In genomic region chr9:125106285-125106893, GRCh38 we compare ENCODE assay signal across 19 cellular contexts. TPM values are rescaled to one million over a fixed set of nuclear protein-coding genes. Genes with fewer than 3 reads are reported as not detected.
DNase-seq lines count a peak whose midpoint lies in the region; ATAC-seq lines count a peak whose summit lies in the region.
"Had no signal": no experiment of that assay in that cellular context is flagged by ENCODE, and none has a peak within 500 bp of the region (broad histone marks: within the 10 kb centered on the region; RNA-seq: fewer than 3 reads in every experiment).

No MANE protein-coding gene starts in this region.

- no peak overlapping the region for H3K27ac Mint-ChIP-seq in activated CD4-positive, alpha-beta T cell treated with anti-CD3 and anti-CD28 coated beads for 36 hours
- H3K27ac Mint-ChIP-seq: CD8-positive, alpha-beta T cell; dendritic cell treated with granulocyte-macrophage colony-stimulating factor and Interleukin-4, amounts not matched to agents 40 ng/mL and 50 ng/mL, for 4 days had no signal

- H3K4me3 ChIP-seq in SK-N-MC = no peak overlapping the region
- H3K4me3 ChIP-seq: mucosa of descending colon, thyroid gland had no signal

- CTCF ChIA-PET in activated CD4-positive, alpha-beta T cell treated with anti-CD3 and anti-CD28 coated beads for 36 hours (lab: Charles Lee) = interaction anchor here (0.6 to 1.6 kb wide), 3 partner anchors 14 to 663 kb away, joined by 3 read pairs; no protein-coding TSS in a partner anchor

- ATAC-seq in activated CD4-positive, alpha-beta T cell treated with anti-CD3 and anti-CD28 coated beads for 36 hours = no peak
- ATAC-seq: CD8-positive, alpha-beta T cell; left colon; mucosa of descending colon; sciatic nerve had no signal

- peak overlapping the region; percentile 86 for H3K27ac ChIP-seq in SK-N-MC
- H3K27ac ChIP-seq: HL-60, thyroid gland had no signal

- POLR2A ChIA-PET in activated CD4-positive, alpha-beta T cell treated with anti-CD3 and anti-CD28 coated beads for 36 hours (lab: Charles Lee) = no interaction called here

- H3K9me3 Mint-ChIP-seq in activated CD4-positive, alpha-beta T cell treated with anti-CD3 and anti-CD28 coated beads for 36 hours (ENCODE audit: low read depth) = no peaks in the 10 kb centered on the region
- H3K9me3 Mint-ChIP-seq: CD8-positive, alpha-beta T cell had no signal

- H3K36me3 Mint-ChIP-seq in activated CD4-positive, alpha-beta T cell treated with anti-CD3 and anti-CD28 coated beads for 36 hours (ENCODE audit: low read depth) = no peaks in the 10 kb centered on the region
- H3K36me3 Mint-ChIP-seq: CD8-positive, alpha-beta T cell had no signal

- intact Hi-C loops in activated CD4-positive, alpha-beta T cell treated with anti-CD3 and anti-CD28 coated beads for 36 hours (cut with DNase I, micrococcal nuclease) = no loop called here

- H3K4me1 Mint-ChIP-seq in activated CD4-positive, alpha-beta T cell treated with anti-CD3 and anti-CD28 coated beads for 36 hours = peaks cover 13% of the 10 kb centered on the region

- no peaks in the 10 kb centered on the region for H3K36me3 ChIP-seq in SK-N-MC (ENCODE audit: insufficient read depth, low read length)
- H3K36me3 ChIP-seq: thyroid gland had no signal

- H3K4me3 Mint-ChIP-seq in activated CD4-positive, alpha-beta T cell treated with anti-CD3 and anti-CD28 coated beads for 36 hours = no peak overlapping the region
- H3K4me3 Mint-ChIP-seq: CD8-positive, alpha-beta T cell; dendritic cell treated with granulocyte-macrophage colony-stimulating factor and Interleukin-4, amounts not matched to agents 40 ng/mL and 50 ng/mL, for 4 days had no signal

- no peak overlapping the region for H3K9ac ChIP-seq in SK-N-MC (ENCODE audit: insufficient read length)

- H3K9me3 ChIP-seq in SK-N-MC (ENCODE audit: low read depth, low read length) = no peaks in the 10 kb centered on the region
- H3K9me3 ChIP-seq: thyroid gland had no signal

- DNase-seq in GM03348 (ENCODE audit: low spot score) (peak; percentile 49), SK-N-MC (ENCODE audit: low read depth, low spot score) (peak; percentile 8), fibroblast of gingiva (ENCODE audit: low read depth) (peak; percentile 75), stromal cell of bone marrow (ENCODE audit: low read depth) (peak; percentile 54)
- DNase-seq in activated naive CD4-positive, alpha-beta T cell treated with Interleukin-2 at 50 U/mL for 16 hours = no peak
- DNase-seq in activated CD4-positive, alpha-beta T cell treated with anti-CD3 and anti-CD28 coated beads for 36 hours = no peak
- DNase-seq in activated CD4-positive, CD25-positive, alpha-beta regulatory T cell (lab: John Stamatoyannopoulos, UW) = no peak
- DNase-seq: aorta; CD8-positive, alpha-beta T cell; Kasumi-1; left colon; mucosa of descending colon; NCI-H1436; NCI-H2227 treated with DMSO at 0.1 percent for 48 hours; T-helper 2 cell; thyroid gland had no signal

- H3K27me3 Mint-ChIP-seq in activated CD4-positive, alpha-beta T cell treated with anti-CD3 and anti-CD28 coated beads for 36 hours = no peaks in the 10 kb centered on the region
- H3K27me3 Mint-ChIP-seq: dendritic cell treated with granulocyte-macrophage colony-stimulating factor and Interleukin-4, amounts not matched to agents 40 ng/mL and 50 ng/mL, for 4 days had no signal

RNA-seq across cellular contexts. Expression of gene SCAI, which starts 36.9 kb away (rescaled TPM):
- total RNA-seq in activated CD4-positive, alpha-beta T cell treated with anti-CD3 and anti-CD28 coated beads for 36 hours = 10 to 100 TPM; 13.0 to 13.8 TPM

Comparison
In these comparisons a context has a peak if more than half of its experiments do, and no peak if none do; other contexts are left out.
1. DNase-seq: peak in GM03348 (single experiment), SK-N-MC (single experiment), fibroblast of gingiva (single experiment) and stromal cell of bone marrow (single experiment); none in activated naive CD4-positive, alpha-beta T cell treated with Interleukin-2 at 50 U/mL for 16 hours (single experiment), activated CD4-positive, alpha-beta T cell treated with anti-CD3 and anti-CD28 coated beads for 36 hours (single experiment) and activated CD4-positive, CD25-positive, alpha-beta regulatory T cell (0 of 4).